18 cellular contexts compared by ENCODE assay signal in genomic region chr1:3370856-3371703, GRCh38.
DNase-seq lines count a peak whose midpoint lies in the region; ATAC-seq and TF ChIP-seq lines count a peak whose summit lies in the region.
"Had no signal": no experiment of that assay in that cellular context is flagged by ENCODE, and none has a peak within 500 bp of the region (broad histone marks: within the 10 kb centered on the region; RNA-seq: fewer than 3 reads in every experiment).

No MANE protein-coding gene starts in this region.

- H3K36me3 ChIP-seq in osteoblast (ENCODE audit: insufficient read depth, low read length) (no peaks in the 10 kb centered on the region), tibial artery (no peaks in the 10 kb centered on the region)

- H3K4me3 Mint-ChIP-seq in activated T-helper 1 cell treated with anti-CD3 and anti-CD28 coated beads, Interleukin-12 subunit alpha, Interleukin-12 subunit beta, Interleukin-2, Interleukin-4 antibody, amounts not matched to agents 30 ng/mL and 10 ng/mL and 1 ng/mL, durations not matched to agents 14 hours and 24 hours and 36 hours = no peak overlapping the region
- no peak overlapping the region for H3K4me3 Mint-ChIP-seq in chondrocyte (ENCODE audit: unreplicated experiment)
- H3K4me3 Mint-ChIP-seq: CD4-positive, CD25-positive, alpha-beta regulatory T cell had no signal

- H3K27ac Mint-ChIP-seq in activated T-helper 1 cell treated with anti-CD3 and anti-CD28 coated beads, Interleukin-12 subunit alpha, Interleukin-12 subunit beta, Interleukin-2, Interleukin-4 antibody, amounts not matched to agents 30 ng/mL and 10 ng/mL and 1 ng/mL, durations not matched to agents 14 hours and 24 hours and 36 hours = peak overlapping the region; percentile 25
- H3K27ac Mint-ChIP-seq in chondrocyte (ENCODE audit: unreplicated experiment) = peak overlapping the region; percentile 96

- no peak overlapping the region for H2AFZ ChIP-seq in osteoblast (ENCODE audit: low read length)

- H3K27me3 ChIP-seq in osteoblast (ENCODE audit: insufficient read depth, low read length) = no peaks in the 10 kb centered on the region
- H3K27me3 ChIP-seq in tibial artery = no peaks in the 10 kb centered on the region

- H3K27me3 Mint-ChIP-seq in activated T-helper 1 cell treated with anti-CD3 and anti-CD28 coated beads, Interleukin-12 subunit alpha, Interleukin-12 subunit beta, Interleukin-2, Interleukin-4 antibody, amounts not matched to agents 30 ng/mL and 10 ng/mL and 1 ng/mL, durations not matched to agents 14 hours and 24 hours and 36 hours (ENCODE audit: insufficient read depth) = no peaks in the 10 kb centered on the region
- H3K27me3 Mint-ChIP-seq in chondrocyte (ENCODE audit: low read depth) = peaks cover 2% of the 10 kb centered on the region
- H3K27me3 Mint-ChIP-seq: CD4-positive, CD25-positive, alpha-beta regulatory T cell had no signal

- H3K4me1 Mint-ChIP-seq in activated T-helper 1 cell treated with anti-CD3 and anti-CD28 coated beads, Interleukin-12 subunit alpha, Interleukin-12 subunit beta, Interleukin-2, Interleukin-4 antibody, amounts not matched to agents 30 ng/mL and 10 ng/mL and 1 ng/mL, durations not matched to agents 14 hours and 24 hours and 36 hours (ENCODE audit: low read depth) = peaks cover 5% of the 10 kb centered on the region
- H3K4me1 Mint-ChIP-seq in chondrocyte (ENCODE audit: low read depth) = peaks cover 76% of the 10 kb centered on the region

- no peaks in the 10 kb centered on the region for H3K9me3 Mint-ChIP-seq in activated T-helper 1 cell treated with anti-CD3 and anti-CD28 coated beads, Interleukin-12 subunit alpha, Interleukin-12 subunit beta, Interleukin-2, Interleukin-4 antibody, amounts not matched to agents 30 ng/mL and 10 ng/mL and 1 ng/mL, durations not matched to agents 14 hours and 24 hours and 36 hours
- H3K9me3 Mint-ChIP-seq in chondrocyte (ENCODE audit: low read depth) = peaks cover 4% of the 10 kb centered on the region

- TF ChIP-seq CTCF in chondrocyte (IDR thresholded peaks at IDR 0.05) (no peak), osteoblast (IDR thresholded peaks at IDR 0.05; ENCODE audit: extremely low read depth, low read depth, low read length) (no peak), tibial artery (IDR thresholded peaks at IDR 0.05) (no peak)

- ATAC-seq in HG03045 (IDR thresholded peaks at IDR 0.05; ENCODE audit: unreplicated experiment) = no peak
- ATAC-seq: Panc1 had no signal

- intact Hi-C loops in activated T-helper 1 cell treated with anti-CD3 and anti-CD28 coated beads, Interleukin-12 subunit alpha, Interleukin-12 subunit beta, Interleukin-2, Interleukin-4 antibody, amounts not matched to agents 30 ng/mL and 10 ng/mL and 1 ng/mL, durations not matched to agents 14 hours and 24 hours and 36 hours (cut with micrococcal nuclease) = no loop called here
- intact Hi-C loops in tibial artery (cut with DNase I; ENCODE audit: low total_unique reads) = loop anchor here (1.0 kb wide), 1 partner anchor 21 kb away; no protein-coding TSS in a partner anchor

- H3K4me3 ChIP-seq in osteoblast (ENCODE audit: insufficient read depth, low read length) = no peak overlapping the region
- H3K4me3 ChIP-seq in tibial artery = no peak overlapping the region

- H3K36me3 Mint-ChIP-seq in activated T-helper 1 cell treated with anti-CD3 and anti-CD28 coated beads, Interleukin-12 subunit alpha, Interleukin-12 subunit beta, Interleukin-2, Interleukin-4 antibody, amounts not matched to agents 30 ng/mL and 10 ng/mL and 1 ng/mL, durations not matched to agents 14 hours and 24 hours and 36 hours (ENCODE audit: low read depth) = no peaks in the 10 kb centered on the region
- H3K36me3 Mint-ChIP-seq in chondrocyte (ENCODE audit: low read depth) = peaks cover 1% of the 10 kb centered on the region
- H3K36me3 Mint-ChIP-seq: CD4-positive, CD25-positive, alpha-beta regulatory T cell had no signal

- no peaks in the 10 kb centered on the region for H3K9me3 ChIP-seq in osteoblast (ENCODE audit: low read depth, low read length)
- no peaks in the 10 kb centered on the region for H3K9me3 ChIP-seq in tibial artery

- H3K27ac ChIP-seq in osteoblast (ENCODE audit: low read depth, low read length) (peak overlapping the region; percentile 95), tibial artery (peak overlapping the region; percentile 83 to 89)

- H3K4me2 ChIP-seq in osteoblast (ENCODE audit: insufficient read depth, low read length) = no peak overlapping the region

- H3K79me2 ChIP-seq in osteoblast (ENCODE audit: insufficient read depth, low read length) = no peaks in the 10 kb centered on the region

- H3K4me1 ChIP-seq in osteoblast (ENCODE audit: insufficient read depth, low read length) (peaks cover 63% of the 10 kb centered on the region), tibial artery (peaks cover 15 to 93% (median 82%) of the 10 kb centered on the region in 4 donors)

- H4K20me1 ChIP-seq in osteoblast (ENCODE audit: insufficient read depth, low read length) = no peaks in the 10 kb centered on the region

- no peak for DNase-seq in activated T-helper 1 cell treated with anti-CD3 and anti-CD28 coated beads, Interleukin-12 subunit alpha, Interleukin-12 subunit beta, Interleukin-2, Interleukin-4 antibody, amounts not matched to agents 30 ng/mL and 10 ng/mL and 1 ng/mL, durations not matched to agents 14 hours and 24 hours and 36 hours (ENCODE audit: low spot score)
- DNase-seq in chondrocyte (ENCODE audit: low spot score) (no peak), osteoblast (ENCODE audit: insufficient read length, low spot score, missing footprints) (no peak), tibial artery (no peak), glomerular visceral epithelial cell (ENCODE audit: extremely low spot score) (no peak), HT-29 (ENCODE audit: low spot score) (no peak), cerebellar nuclear complex (lab: John Stamatoyannopoulos, UW) (no peak)
- DNase-seq: CD4-positive, CD25-positive, alpha-beta regulatory T cell; DMS79; NCI-H1105; NCI-H146; NCI-H2029 treated with DMSO at 0.1 percent for 48 hours; NCI-H2171; NCI-H524 treated with DMSO at 0.1 percent for 48 hours; NCI-H82; SIG-M5 had no signal
